In genomic region chr6:30554404-30554803, GRCh38 we compare ENCODE assay signal across 13 cellular contexts. TPM values are rescaled to one million over a fixed set of nuclear protein-coding genes. Genes with fewer than 3 reads are reported as not detected.
A peak's percentile ranks its signal among the peaks of the same experiment; 100 is the strongest.
DNase-seq lines count a peak whose midpoint lies in the region; ATAC-seq and TF ChIP-seq lines count a peak whose summit lies in the region.
"Had no signal": no experiment of that assay in that cellular context is flagged by ENCODE, and none has a peak within 500 bp of the region (broad histone marks: within the 10 kb centered on the region; RNA-seq: fewer than 3 reads in every experiment).

No MANE protein-coding gene starts in this region.

- H3K27me3 Mint-ChIP-seq in endothelial cell (ENCODE audit: unreplicated experiment): peaks cover 13% of the 10 kb centered on the region
- no peaks in the 10 kb centered on the region for H3K27me3 Mint-ChIP-seq in osteocyte (ENCODE audit: unreplicated experiment)

- TF ChIP-seq CTCF in SK-N-SH (IDR thresholded peaks at IDR 0.05) (no peak), SU-DHL-6 (IDR thresholded peaks at IDR 0.05; ENCODE audit: insufficient read depth, low read length, poor library complexity, severe bottlenecking) (no peak), endothelial cell (IDR thresholded peaks at IDR 0.05; ENCODE audit: unreplicated experiment) (no peak), osteocyte (IDR thresholded peaks at IDR 0.05) (no peak)

- H3K27ac Mint-ChIP-seq in endothelial cell (ENCODE audit: unreplicated experiment) (peak overlapping the region; percentile 34), osteocyte (ENCODE audit: unreplicated experiment) (peak overlapping the region; percentile 99)

- H3K4me1 Mint-ChIP-seq in endothelial cell (ENCODE audit: unreplicated experiment): peaks cover 29% of the 10 kb centered on the region
- H3K4me1 Mint-ChIP-seq in osteocyte (ENCODE audit: unreplicated experiment): peaks cover 27% of the 10 kb centered on the region

- H3K4me3 Mint-ChIP-seq in endothelial cell (ENCODE audit: unreplicated experiment) (peak overlapping the region; percentile 99), osteocyte (ENCODE audit: unreplicated experiment) (peak overlapping the region; percentile 97)

- CTCF ChIA-PET in SK-N-SH (lab: Yijun Ruan, JAX): interaction anchor here (0.8 to 9.4 kb wide), 7 partner anchors 12 to 87 kb away, joined by 3 to 140 read pairs (median 5); no protein-coding TSS in a partner anchor

- peaks cover 15 to 17% of the 10 kb centered on the region in 2 experiments for H3K4me1 ChIP-seq in SK-N-SH (ENCODE audit: control insufficient read depth in 1 of 2, insufficient read depth in 2 of 2, low read depth in 1 of 2, low read length in 1 of 2)

- 97% methylated on average over 4 of the region's 4 CpGs for WGBS in SK-N-SH (ENCODE audit: low lambda C conversion rate)

- H3K27ac ChIP-seq in SK-N-SH (ENCODE audit: low read depth in 2 of 2, low read length in 1 of 2) (no peak overlapping the region), SU-DHL-6 (ENCODE audit: low read depth, low read length) (no peak overlapping the region)

- H3K4me2 ChIP-seq in SK-N-SH: peak overlapping the region; percentile 95
- H3K4me2 ChIP-seq in SU-DHL-6 (ENCODE audit: low read depth, low read length, poor library complexity, severe bottlenecking): peak overlapping the region; percentile 69

- H3K9me3 Mint-ChIP-seq in endothelial cell (ENCODE audit: unreplicated experiment) (no peaks in the 10 kb centered on the region), osteocyte (ENCODE audit: unreplicated experiment) (no peaks in the 10 kb centered on the region)

- H3K9me2 ChIP-seq in SK-N-SH: no peaks in the 10 kb centered on the region
- no peaks in the 10 kb centered on the region for H3K9me2 ChIP-seq in SU-DHL-6 (replicated peaks; ENCODE audit: insufficient read depth, low read length)

- H3K9ac ChIP-seq in SK-N-SH (no peak overlapping the region), SU-DHL-6 (ENCODE audit: low read length) (peak overlapping the region; percentile 79)

- H2AFZ ChIP-seq in SK-N-SH (ENCODE audit: low read depth): no peak overlapping the region
- no peak overlapping the region for H2AFZ ChIP-seq in SU-DHL-6 (ENCODE audit: low read depth, low read length, severe bottlenecking)

- DNase-seq in SK-N-SH (no peak), endothelial cell (ENCODE audit: low spot score) (no peak), osteocyte (ENCODE audit: extremely low spot score, unreplicated experiment) (no peak), mesenteric fat pad (ENCODE audit: low spot score) (no peak), hepatic stellate cell (ENCODE audit: low spot score) (no peak)
- DNase-seq: 8988T, GDM1, NCI-H187, Peyer's patch had no signal

- H3F3A ChIP-seq in SK-N-SH (replicated peaks; ENCODE audit: insufficient read depth) (peaks cover 10% of the 10 kb centered on the region), SU-DHL-6 (ENCODE audit: insufficient read depth) (peaks cover 9% of the 10 kb centered on the region; the same call in 1 of the 2 replicates)

- H4K20me1 ChIP-seq in SK-N-SH (ENCODE audit: insufficient read depth): no peaks in the 10 kb centered on the region
- H4K20me1 ChIP-seq in SU-DHL-6 (ENCODE audit: low read depth, low read length): peaks cover 3% of the 10 kb centered on the region; the same call in 1 of the 2 replicates

- no peak for TF ChIP-seq RAD21 in SK-N-SH (IDR thresholded peaks at IDR 0.05; ENCODE audit: low read length)

- ATAC-seq in SK-N-SH treated with all-trans-retinoic acid at 6 μM for 48 hours: no peak
- no peak for ATAC-seq in HG03139 (IDR thresholded peaks at IDR 0.05; ENCODE audit: unreplicated experiment)

- POLR2A ChIA-PET in SK-N-SH (lab: Yijun Ruan, JAX): interaction anchor here (1.5 to 3.6 kb wide), 3 partner anchors 12 to 61 kb away, joined by 4 to 22 read pairs (median 9); partner anchors contain the start of gene ABCF1

- H3K79me2 ChIP-seq in SK-N-SH (ENCODE audit: insufficient read depth) (peaks cover 29% of the 10 kb centered on the region), SU-DHL-6 (ENCODE audit: insufficient read depth, low read length) (peaks cover 36% of the 10 kb centered on the region)

- H3K9me3 ChIP-seq in SK-N-SH: no peaks in the 10 kb centered on the region
- no peaks in the 10 kb centered on the region for H3K9me3 ChIP-seq in SU-DHL-6 (ENCODE audit: insufficient read depth, low read length)
- H3K9me3 ChIP-seq: ascending aorta, Peyer's patch had no signal

- no peak for TF ChIP-seq EP300 in SK-N-SH (IDR thresholded peaks at IDR 0.05; ENCODE audit: borderline replicate concordance in 1 of 2, low read depth in 1 of 2, low read length in 1 of 2)

- H3K36me3 ChIP-seq in SK-N-SH (replicated peaks in 1 of 2; ENCODE audit: control insufficient read depth in 1 of 2, insufficient read depth in 2 of 2, low read length in 1 of 2): peaks cover 38 to 52% of the 10 kb centered on the region in 2 experiments
- H3K36me3 ChIP-seq in SU-DHL-6 (ENCODE audit: low read length): peaks cover 20% of the 10 kb centered on the region; the same call in 1 of the 2 replicates

- H3K27me3 ChIP-seq in SK-N-SH (ENCODE audit: insufficient read depth) (no peaks in the 10 kb centered on the region), SU-DHL-6 (ENCODE audit: low read length) (no peaks in the 10 kb centered on the region)
- H3K27me3 ChIP-seq: ascending aorta, Peyer's patch had no signal

- H3K36me3 Mint-ChIP-seq in endothelial cell (ENCODE audit: low read depth, unreplicated experiment): peaks cover 59% of the 10 kb centered on the region
- peaks cover 40% of the 10 kb centered on the region for H3K36me3 Mint-ChIP-seq in osteocyte (ENCODE audit: unreplicated experiment)

- 0 out of 4 replicates have a peak overlapping the region, but pooled peaks of 1 of the 2 experiments have one; percentile 99 for H3K4me3 ChIP-seq in SK-N-SH (ENCODE audit: low read depth in 2 of 2, low read length in 1 of 2)
- peak overlapping the region; percentile 81 for H3K4me3 ChIP-seq in SU-DHL-6 (ENCODE audit: insufficient read depth, low read length, poor library complexity, severe bottlenecking)

TF ChIP-seq in SK-N-SH, 30 proteins besides CTCF, POLR2A, EP300 and RAD21 (continues in another document):
- no peak for TF ChIP-seq IRF3 (IDR thresholded peaks at IDR 0.05; ENCODE audit: low read depth, low read length)
- TF ChIP-seq TCF12 (IDR thresholded peaks at IDR 0.05): no peak
- no peak for TF ChIP-seq FOXJ3 (CRISPR knock-in tag; IDR thresholded peaks at IDR 0.05)
- no peak for TF ChIP-seq GABPA (IDR thresholded peaks at IDR 0.05; ENCODE audit: low read depth)

TF ChIP-seq in SK-N-SH treated with all-trans-retinoic acid at 6 μM for 48 hours, 23 proteins besides CTCF, POLR2A, EP300 and RAD21 (continues in another document):
- TF ChIP-seq ZNF8 (CRISPR knock-in tag; IDR thresholded peaks at IDR 0.05) (no peak), ISL1 (CRISPR knock-in tag; IDR thresholded peaks at IDR 0.05) (no peak), ZC3H10 (CRISPR knock-in tag; IDR thresholded peaks at IDR 0.05) (no peak), TSHZ2 (CRISPR knock-in tag; IDR thresholded peaks at IDR 0.05) (no peak), ZNF70 (CRISPR knock-in tag; IDR thresholded peaks at IDR 0.05) (no peak), ZFP30 (CRISPR knock-in tag; IDR thresholded peaks at IDR 0.05) (no peak), GLIS3 (CRISPR knock-in tag; IDR thresholded peaks at IDR 0.05) (no peak)

RNA-seq across cellular contexts. Expression of gene GNL1, which starts 1.9 kb away (rescaled TPM):
- polyA plus RNA-seq in SK-N-SH (2012; rRNA removed): 36.4 and 43.3 TPM in 2 replicates
- 22.2 and 31.4 TPM in 2 replicates for polyA plus RNA-seq in SK-N-SH (2012; cell fraction: cytosol; rRNA removed)
- polyA plus RNA-seq in SK-N-SH (2012; cell fraction: nucleus; rRNA removed): 48.8 and 67.1 TPM in 2 replicates
- total RNA-seq in endothelial cell (ENCODE audit: unreplicated experiment): 109 TPM
- total RNA-seq in osteocyte: 81.0 and 84.4 TPM in 2 replicates
- total RNA-seq in mesenteric fat pad: 65.8 TPM

RNA-seq across cellular contexts. Expression of gene PRR3, which starts 2.7 kb away (rescaled TPM):
- 21.2 and 26.0 TPM in 2 replicates for polyA plus RNA-seq in SK-N-SH (2012; rRNA removed)
- polyA plus RNA-seq in SK-N-SH (2012; cell fraction: cytosol; rRNA removed): 18.2 and 20.1 TPM in 2 replicates
- 22.4 and 25.0 TPM in 2 replicates for polyA plus RNA-seq in SK-N-SH (2012; cell fraction: nucleus; rRNA removed)
- 12.6 TPM for total RNA-seq in endothelial cell (ENCODE audit: unreplicated experiment)
- 12.1 and 17.1 TPM in 2 replicates for total RNA-seq in osteocyte
- total RNA-seq in mesenteric fat pad: 9.2 TPM

RNA-seq across cellular contexts. Expression of gene ABCF1, which starts 16.8 kb away (rescaled TPM):
- polyA plus RNA-seq in SK-N-SH (2012; rRNA removed): 42.5 and 53.4 TPM in 2 replicates
- 38.9 and 40.2 TPM in 2 replicates for polyA plus RNA-seq in SK-N-SH (2012; cell fraction: cytosol; rRNA removed)
- polyA plus RNA-seq in SK-N-SH (2012; cell fraction: nucleus; rRNA removed): 62.5 and 80.8 TPM in 2 replicates
- total RNA-seq in endothelial cell (ENCODE audit: unreplicated experiment): 57.2 TPM
- total RNA-seq in osteocyte: 63.8 and 70.5 TPM in 2 replicates
- total RNA-seq in mesenteric fat pad: 59.2 TPM
